ENCODE assay signal across 8 cellular contexts in the genomic region with DNA sequence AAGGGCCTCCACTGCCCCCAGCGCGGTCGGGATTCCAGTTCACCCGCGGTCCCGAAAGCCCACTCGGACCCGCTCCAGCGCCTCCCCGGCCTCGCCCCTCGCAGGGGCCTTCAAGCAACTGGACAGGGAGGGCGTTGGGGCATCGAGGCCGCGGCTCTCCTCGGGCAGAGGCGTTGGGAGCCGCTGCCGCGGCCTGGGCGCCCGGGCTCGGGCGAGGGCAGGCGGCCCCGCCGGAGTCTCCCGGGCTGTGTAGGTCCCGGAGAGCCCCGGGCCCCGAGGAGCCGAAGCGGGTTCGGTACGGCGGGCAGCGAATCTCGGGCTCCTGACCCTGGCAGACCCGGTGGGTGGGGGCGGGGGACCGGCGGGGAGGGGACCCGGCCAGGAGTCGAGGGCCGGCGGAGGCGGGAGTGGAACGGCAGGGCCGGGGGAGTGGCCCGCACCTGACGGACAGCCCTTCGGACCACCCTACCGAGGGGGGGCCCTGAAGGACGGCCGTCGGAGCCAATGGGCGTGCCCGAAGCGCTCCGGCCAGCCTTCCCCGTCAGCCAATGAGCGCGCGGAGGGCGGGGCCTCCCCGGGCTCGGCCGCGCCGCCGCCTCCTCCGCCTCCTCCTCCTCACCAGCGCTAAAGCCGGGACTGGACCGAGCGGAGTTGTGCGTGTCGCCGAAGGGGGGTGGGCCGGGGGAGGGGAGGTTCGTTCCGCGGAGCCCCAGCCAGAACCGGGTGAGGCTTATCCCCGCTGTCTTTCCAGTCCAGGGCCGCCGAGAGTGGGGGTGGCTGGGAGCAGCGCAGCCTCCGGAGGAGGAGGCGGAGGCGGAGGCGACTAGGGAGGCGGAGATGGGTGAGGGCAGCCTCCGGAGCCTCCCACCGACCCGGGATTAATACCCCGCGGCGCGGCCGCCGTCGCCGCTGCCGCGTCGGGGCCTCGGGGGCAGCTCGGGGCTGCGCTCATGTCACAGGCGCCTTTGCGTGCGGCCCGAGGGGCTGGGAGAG. TPM values are rescaled to one million over a fixed set of nuclear protein-coding genes. Genes with fewer than 3 reads are reported as not detected.
DNase-seq lines count a peak whose midpoint lies in the region; ATAC-seq, FAIRE-seq and TF ChIP-seq lines count a peak whose summit lies in the region.

Gene ZMYM2, plus strand, starts transcription at position 609 of the 993 bp plus-strand sequence. CDS start 34,346 bp downstream, outside the sequence.

- peaks cover 39% of the 10 kb centered on the region for H3K4me1 Mint-ChIP-seq in activated naive CD8-positive, alpha-beta T cell treated with anti-CD3 and anti-CD28 coated beads, Interleukin-2, amount 50 U/mL, for 24 hours

- H3K4me3 ChIP-seq in pancreas = peak within 1 kb of the TSS; percentile 69 to 82 (median 72)
- H3K4me3 ChIP-seq in thyroid gland (replicated peaks in 1 of 3) = peak within 1 kb of the TSS; percentile 68 to 96 (median 68)

- peaks cover 8% of the 10 kb centered on the region for H3K36me3 Mint-ChIP-seq in activated naive CD8-positive, alpha-beta T cell treated with anti-CD3 and anti-CD28 coated beads, Interleukin-2, amount 50 U/mL, for 24 hours (ENCODE audit: low read depth)

- intact Hi-C loops in Right ventricle myocardium superior (cut with DNase I) = loop anchor here (5.0 kb wide), 1 partner anchor 96 kb away; the partner anchor contains the start of gene ZMYM5
- intact Hi-C loops in pancreas (cut with DNase I) = no loop called here
- intact Hi-C loops in thyroid gland (cut with DNase I) = loop anchor here (5.0 kb wide), 1 partner anchor 176 kb away; the partner anchor contains the start of gene PSPC1

- H3K9me3 ChIP-seq in pancreas = no peaks in the 10 kb centered on the region
- H3K9me3 ChIP-seq in thyroid gland = no peaks in the 10 kb centered on the region

- no peaks in the 10 kb centered on the region for H3K27me3 Mint-ChIP-seq in activated naive CD8-positive, alpha-beta T cell treated with anti-CD3 and anti-CD28 coated beads, Interleukin-2, amount 50 U/mL, for 24 hours

- DNase-seq in GM12892 (ENCODE audit: insufficient read length) (peak; percentile 88), NCI-H1436 (lab: John Stamatoyannopoulos, UW) (peak; percentile 81), SW480 (ENCODE audit: low spot score) (peak; percentile 96), Right ventricle myocardium superior (peak; percentile 99), pancreas (peak; percentile 98 to 100 (median 99)), thyroid gland (peak; percentile 98)
- peak; percentile 99 for DNase-seq in activated naive CD8-positive, alpha-beta T cell treated with anti-CD3 and anti-CD28 coated beads, Interleukin-2, amount 50 U/mL, for 24 hours

- no peaks in the 10 kb centered on the region for H3K9me3 Mint-ChIP-seq in activated naive CD8-positive, alpha-beta T cell treated with anti-CD3 and anti-CD28 coated beads, Interleukin-2, amount 50 U/mL, for 24 hours

- WGBS in pancreas, 2 donors = 0 to 1% methylated on average over 79 to 115 of the region's 115 CpGs
- WGBS in thyroid gland, 2 donors = 0% methylated on average over 12 of the region's 115 CpGs; no CpG with 5 or more reads in 1 of the 2 donors

- TF ChIP-seq CTCF in pancreas (IDR thresholded peaks at IDR 0.05) = no peak
- no peak for TF ChIP-seq CTCF in thyroid gland (IDR thresholded peaks at IDR 0.05)

- peak within 1 kb of the TSS; percentile 97 for H3K27ac Mint-ChIP-seq in activated naive CD8-positive, alpha-beta T cell treated with anti-CD3 and anti-CD28 coated beads, Interleukin-2, amount 50 U/mL, for 24 hours

- no peaks in the 10 kb centered on the region for H3K27me3 ChIP-seq in pancreas
- H3K27me3 ChIP-seq in thyroid gland = no peaks in the 10 kb centered on the region

- H3K27ac ChIP-seq in pancreas (peak within 1 kb of the TSS; percentile 88 to 99 (median 97)), thyroid gland (peak within 1 kb of the TSS; percentile 99 to 100 (median 100))

- H3K4me3 Mint-ChIP-seq in activated naive CD8-positive, alpha-beta T cell treated with anti-CD3 and anti-CD28 coated beads, Interleukin-2, amount 50 U/mL, for 24 hours = peak within 1 kb of the TSS; percentile 93

- FAIRE-seq in GM12892 (lab: Jason Lieb, UNC) (peak; percentile 97), pancreas (lab: Jason Lieb, UNC) (no peak)

- ATAC-seq in HG02840 (IDR thresholded peaks at IDR 0.05; ENCODE audit: low FRiP score, unreplicated experiment) (peak; percentile 82), Right ventricle myocardium superior (ENCODE audit: poor library complexity) (peak; percentile 95), pancreas (peak; percentile 89 to 94 (median 90))
- ATAC-seq in activated naive CD8-positive, alpha-beta T cell treated with anti-CD3 and anti-CD28 coated beads, Interleukin-2, amount 50 U/mL, for 24 hours = peak; percentile 86

- TF ChIP-seq POLR2A in GM12892 (IDR thresholded peaks at IDR 0.05; ENCODE audit: low read depth, low read length) (no peak), thyroid gland (IDR thresholded peaks at IDR 0.05) (peak; percentile 56 to 79)

- peaks cover 0 to 6% (median 0%) of the 10 kb centered on the region in 3 donors for H3K36me3 ChIP-seq in pancreas
- H3K36me3 ChIP-seq in thyroid gland = no peaks in the 10 kb centered on the region

- peaks cover 18 to 32% (median 31%) of the 10 kb centered on the region in 3 donors for H3K4me1 ChIP-seq in pancreas
- peaks cover 18 to 25% of the 10 kb centered on the region in 2 donors for H3K4me1 ChIP-seq in thyroid gland

RNA-seq across cellular contexts. Expression of gene ZMYM2, which starts in this region (rescaled TPM):
- polyA plus RNA-seq in GM12892 (2012; ENCODE audit: missing spikeins) = 53.2 TPM
- 48.4 TPM for total RNA-seq in Right ventricle myocardium superior
- total RNA-seq in pancreas = 10 to 100 TPM; 25.0 to 42.6 (median 29.2) TPM
- polyA plus RNA-seq in pancreas = 10 to 100 TPM; 10.1 to 24.0 TPM
- total RNA-seq in thyroid gland = 100 to 1,000 TPM; 100 to 154 (median 117) TPM

Comparison
In these comparisons a context has a peak if more than half of its experiments do, and no peak if none do; other contexts are left out.
1. Peak in every context shown above with its lines: DNase-seq, ATAC-seq, H3K4me3 ChIP-seq and H3K27ac ChIP-seq.
2. intact Hi-C loops: an anchor here in Right ventricle myocardium superior (5.0 kb wide) and thyroid gland (5.0 kb wide); none called in pancreas.